19 cellular contexts compared by ENCODE assay signal in genomic region chr12:30652034-30652696, GRCh38.
"Had no signal": no experiment of that assay in that cellular context is flagged by ENCODE, and none has a peak within 500 bp of the region (broad histone marks: within the 10 kb centered on the region; RNA-seq: fewer than 3 reads in every experiment).

No MANE protein-coding gene starts in this region.

- H3K4me3 ChIP-seq: esophagus squamous epithelium, gastroesophageal sphincter, mucosa of descending colon, smooth muscle cell, testis, tibial nerve, upper lobe of right lung, vagina had no signal

- H3K4me2 ChIP-seq: smooth muscle cell had no signal

- ATAC-seq: gastroesophageal sphincter; left lobe of liver; mucosa of descending colon; naive thymus-derived CD8-positive, alpha-beta T cell; right cardiac atrium; upper lobe of right lung had no signal

- DNase-seq: dermis blood vessel endothelial cell; esophagus squamous epithelium; foreskin fibroblast; glutamatergic neuron; islet precursor cell; mammary epithelial cell; mucosa of descending colon; naive thymus-derived CD8-positive, alpha-beta T cell; right cardiac atrium; stimulated activated CD4-positive, alpha-beta T cell treated with anti-CD3 and anti-CD28 coated beads, Interleukin-2, amount 100 ng/mL, for 48 hours; stimulated activated naive CD4-positive, alpha-beta T cell treated with Interleukin-2 at 50 U/mL for 16 hours; testis; upper lobe of right lung had no signal

- H3K9me3 ChIP-seq: esophagus squamous epithelium, gastroesophageal sphincter, mucosa of descending colon, testis, tibial nerve, upper lobe of right lung, vagina had no signal

- H3K27me3 ChIP-seq: esophagus squamous epithelium, gastroesophageal sphincter, testis, tibial nerve, upper lobe of right lung, vagina had no signal

- H3K9me3 Mint-ChIP-seq: naive thymus-derived CD8-positive, alpha-beta T cell; neural crest cell had no signal

- H3K27me3 Mint-ChIP-seq: naive thymus-derived CD8-positive, alpha-beta T cell had no signal

- H3K27ac ChIP-seq: esophagus squamous epithelium, gastroesophageal sphincter, testis, tibial nerve, upper lobe of right lung, vagina had no signal

- H3K4me3 Mint-ChIP-seq: naive thymus-derived CD8-positive, alpha-beta T cell; neural crest cell had no signal
